In the genomic region with DNA sequence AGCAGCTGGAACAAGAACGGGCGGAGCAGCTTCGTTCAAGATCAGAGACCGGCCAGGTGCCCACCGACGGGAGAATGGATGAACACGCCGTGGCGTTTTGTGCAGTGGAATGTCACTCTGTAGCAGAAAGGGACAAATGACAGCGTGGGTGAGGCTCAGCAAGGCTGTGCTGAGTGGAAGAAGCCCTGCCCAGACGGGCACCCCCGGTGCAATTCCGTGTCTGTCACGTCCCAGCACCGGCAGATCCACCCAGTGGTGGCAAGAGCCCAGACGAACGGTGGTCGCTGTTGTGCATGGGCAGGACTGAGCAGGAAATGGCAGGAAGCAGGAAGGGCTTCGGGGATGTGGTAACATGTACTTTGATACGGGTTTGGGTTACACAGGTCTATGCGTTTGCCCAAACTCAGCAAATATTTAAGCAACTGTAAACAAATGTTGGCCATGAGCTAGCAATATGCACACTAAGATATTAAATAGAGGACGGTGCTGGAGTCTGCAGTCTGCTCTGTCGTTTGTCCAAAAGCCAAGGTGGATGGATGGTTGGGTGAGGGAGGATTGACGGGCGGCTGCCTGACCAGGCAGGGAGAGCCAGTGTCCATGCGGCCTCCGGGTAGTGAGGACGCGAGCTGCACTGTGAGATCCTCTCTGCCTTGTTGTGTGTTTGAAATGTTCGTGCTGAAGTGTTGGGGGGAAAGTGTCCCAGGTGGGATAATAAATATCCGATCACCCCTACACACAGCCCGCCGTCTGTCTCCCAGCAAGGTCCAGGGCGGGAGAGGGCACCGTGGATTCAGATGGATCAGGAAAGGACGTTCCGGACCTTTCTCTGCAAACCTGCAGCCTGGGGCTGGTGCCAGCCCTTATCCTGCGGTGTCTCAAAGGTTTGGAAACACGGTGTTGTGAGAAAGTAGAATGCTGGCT, we compare ENCODE assay signal across 1 cellular context.
TF ChIP-seq lines count a peak whose summit lies in the region.

No MANE protein-coding gene starts in this region.

TF ChIP-seq in A549, 52 proteins besides CTCF, POLR2A, EP300 and RAD21:
- TF ChIP-seq POLR2AphosphoS2 (conservative IDR thresholded peaks at IDR 0.05; ENCODE audit: low read length), result no peak
- peak; percentile 61 for TF ChIP-seq MAFK (IDR thresholded peaks at IDR 0.05; ENCODE audit: partially characterized antibody)
- no peak for TF ChIP-seq FOSL2 (IDR thresholded peaks at IDR 0.05)
- no peak for TF ChIP-seq FOSL2 (CRISPR knock-in tag; IDR thresholded peaks at IDR 0.05)
- TF ChIP-seq SMC3 (IDR thresholded peaks at IDR 0.05), result no peak
- TF ChIP-seq NFE2L2 (conservative IDR thresholded peaks at IDR 0.05; ENCODE audit: low read length), result no peak
- no peak for TF ChIP-seq HOXB5 (CRISPR knock-in tag; IDR thresholded peaks at IDR 0.05)
